In the genomic region with DNA sequence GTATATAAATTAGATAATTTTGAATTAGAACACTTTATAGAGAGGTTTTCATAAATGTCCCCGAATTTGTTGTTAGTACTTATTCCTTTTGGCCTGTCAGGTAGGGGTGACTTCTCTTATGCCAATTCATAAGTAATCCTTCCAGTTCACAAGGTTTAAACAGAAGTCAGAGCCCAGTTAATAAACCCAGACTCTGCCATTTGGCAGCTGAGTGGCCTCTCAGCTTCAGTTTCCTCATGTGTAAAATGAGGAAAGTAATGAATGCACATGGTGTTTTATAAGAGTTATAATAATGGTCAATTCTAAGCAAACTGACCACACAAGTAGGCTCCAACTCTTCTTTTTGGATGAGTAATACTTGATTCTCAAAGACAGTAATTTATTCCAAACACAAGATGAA, we compare ENCODE assay signal across 1 cellular context.
TF ChIP-seq lines count a peak whose summit lies in the region.

No MANE protein-coding gene starts in this region.

TF ChIP-seq in K562, 482 proteins besides CTCF, POLR2A, EP300 and RAD21 (continued from another document):
- TF ChIP-seq ZNF639 (CRISPR knock-in tag; conservative IDR thresholded peaks at IDR 0.05 in 1 of 2, IDR thresholded peaks at IDR 0.05 in 1 of 2) (no peak), HNRNPL (IDR thresholded peaks at IDR 0.05; ENCODE audit: low read depth, low read length) (no peak)
